ENCODE assay signal across 1 cellular context in genomic region chr20:17998446-17998845, GRCh38.
TF ChIP-seq lines count a peak whose summit lies in the region.

No MANE protein-coding gene starts in this region.

TF ChIP-seq in HepG2, 621 proteins besides CTCF, POLR2A, EP300 and RAD21:
- TF ChIP-seq ZNF776 (CRISPR knock-in tag; IDR thresholded peaks at IDR 0.05) (no peak), RXRB (CRISPR knock-in tag; IDR thresholded peaks at IDR 0.05; ENCODE audit: borderline replicate concordance) (no peak), MAFG (CRISPR knock-in tag; IDR thresholded peaks at IDR 0.05) (no peak), ZNF768 (CRISPR knock-in tag; IDR thresholded peaks at IDR 0.05) (no peak), ZNF333 (CRISPR knock-in tag; IDR thresholded peaks at IDR 0.05; ENCODE audit: borderline replicate concordance) (no peak), ZMAT5 (CRISPR knock-in tag; IDR thresholded peaks at IDR 0.05; ENCODE audit: borderline replicate concordance, low read depth) (no peak), RARA (CRISPR knock-in tag; IDR thresholded peaks at IDR 0.05) (no peak), THRA (CRISPR knock-in tag; IDR thresholded peaks at IDR 0.05; ENCODE audit: borderline replicate concordance) (no peak), FUBP1 (CRISPR knock-in tag; IDR thresholded peaks at IDR 0.05; ENCODE audit: borderline replicate concordance) (no peak), DMTF1 (CRISPR knock-in tag; IDR thresholded peaks at IDR 0.05) (no peak), ZC3H4 (CRISPR knock-in tag; IDR thresholded peaks at IDR 0.05; ENCODE audit: borderline replicate concordance) (no peak), ZNF510 (CRISPR knock-in tag; IDR thresholded peaks at IDR 0.05; ENCODE audit: low read depth) (no peak), ZNF296 (CRISPR knock-in tag; conservative IDR thresholded peaks at IDR 0.05) (no peak), ZNF598 (CRISPR knock-in tag; IDR thresholded peaks at IDR 0.05; ENCODE audit: borderline replicate concordance) (no peak), KLF15 (CRISPR knock-in tag; IDR thresholded peaks at IDR 0.05; ENCODE audit: borderline replicate concordance) (no peak)
